In the genomic region with DNA sequence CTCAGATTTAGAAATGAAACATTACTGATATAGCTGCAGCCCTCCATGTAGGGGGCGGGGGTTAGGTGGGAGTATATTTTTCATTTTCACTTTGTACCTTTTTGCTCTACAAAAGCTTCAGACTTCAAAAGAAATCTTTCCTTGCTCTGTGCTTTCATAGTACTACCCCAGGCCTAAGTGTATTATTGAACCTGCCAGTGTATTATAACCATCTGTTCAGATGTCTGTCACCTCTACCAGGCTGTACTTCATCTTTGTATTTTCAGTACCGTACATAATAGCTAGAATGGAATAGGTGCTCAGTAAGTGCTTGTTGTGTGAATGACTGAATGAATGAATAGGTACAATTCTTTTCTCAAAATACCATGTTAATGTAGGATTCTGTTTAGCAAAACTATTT, we compare ENCODE assay signal across 14 cellular contexts.
"Had no signal": no experiment of that assay in that cellular context is flagged by ENCODE, and none has a peak within 500 bp of the region (broad histone marks: within the 10 kb centered on the region; RNA-seq: fewer than 3 reads in every experiment).

No MANE protein-coding gene starts in this region.

- H3K9me3 ChIP-seq: gastroesophageal sphincter, pancreas, testis had no signal

- H3K27me3 Mint-ChIP-seq: activated CD4-positive, alpha-beta memory T cell treated with anti-CD3 and anti-CD28 coated beads, Interleukin-2, amount 10 ng/mL, durations not matched to agents 7 days and 5 days; stimulated activated naive CD8-positive, alpha-beta T cell treated with anti-CD3 and anti-CD28 coated beads, Interleukin-15, Interleukin-2, amounts not matched to agents 100 ng/mL and 50 ng/mL, for 24 hours had no signal

- H3K27ac Mint-ChIP-seq: activated CD4-positive, alpha-beta memory T cell treated with anti-CD3 and anti-CD28 coated beads, Interleukin-2, amount 10 ng/mL, durations not matched to agents 7 days and 5 days; activated T-helper 1 cell treated with anti-CD3 and anti-CD28 coated beads, Interleukin-12 subunit alpha, Interleukin-12 subunit beta, Interleukin-2, Interleukin-4 antibody, amounts not matched to agents 30 ng/mL and 10 ng/mL and 1 ng/mL, durations not matched to agents 14 hours and 24 hours and 36 hours; neural progenitor cell; stimulated activated naive CD8-positive, alpha-beta T cell treated with anti-CD3 and anti-CD28 coated beads, Interleukin-15, Interleukin-2, amounts not matched to agents 100 ng/mL and 50 ng/mL, for 24 hours had no signal

- H3K9ac ChIP-seq: neural progenitor cell had no signal

- H3K9me3 Mint-ChIP-seq: activated CD4-positive, alpha-beta memory T cell treated with anti-CD3 and anti-CD28 coated beads, Interleukin-2, amount 10 ng/mL, durations not matched to agents 7 days and 5 days; activated T-helper 1 cell treated with anti-CD3 and anti-CD28 coated beads, Interleukin-12 subunit alpha, Interleukin-12 subunit beta, Interleukin-2, Interleukin-4 antibody, amounts not matched to agents 30 ng/mL and 10 ng/mL and 1 ng/mL, durations not matched to agents 14 hours and 24 hours and 36 hours; neural progenitor cell; stimulated activated naive CD8-positive, alpha-beta T cell treated with anti-CD3 and anti-CD28 coated beads, Interleukin-15, Interleukin-2, amounts not matched to agents 100 ng/mL and 50 ng/mL, for 24 hours had no signal

- H3K4me2 ChIP-seq: neural progenitor cell had no signal

- H3K36me3 ChIP-seq: neural progenitor cell, pancreas had no signal

- DNase-seq: activated CD4-positive, alpha-beta memory T cell treated with anti-CD3 and anti-CD28 coated beads, Interleukin-2, amount 10 ng/mL, durations not matched to agents 7 days and 5 days; activated CD4-positive, alpha-beta T cell treated with anti-CD3 and anti-CD28 coated beads for 1 hour; activated CD8-positive, alpha-beta memory T cell treated with anti-CD3 and anti-CD28 coated beads, Interleukin-2, amount 50 U/mL, for 4 hours; activated naive CD4-positive, alpha-beta T cell treated with Interleukin-2 at 50 U/mL for 16 hours; effector memory CD4-positive, alpha-beta T cell; pancreas; stimulated activated CD4-positive, alpha-beta T cell treated with anti-CD3 and anti-CD28 coated beads, Interleukin-12 subunit alpha, Interleukin-12 subunit beta, amount 100 ng/mL, for 4 hours; stimulated activated CD4-positive, alpha-beta T cell treated with anti-CD3 and anti-CD28 coated beads, Interleukin-4, amount 100 ng/mL, for 1 hour; stimulated activated CD8-positive, alpha-beta memory T cell treated with anti-CD3 and anti-CD28 coated beads, Interleukin-4, amount 100 ng/mL, for 48 hours; testis had no signal

- H2AFZ ChIP-seq: neural progenitor cell had no signal

- H3K4me3 Mint-ChIP-seq: activated CD4-positive, alpha-beta memory T cell treated with anti-CD3 and anti-CD28 coated beads, Interleukin-2, amount 10 ng/mL, durations not matched to agents 7 days and 5 days; activated T-helper 1 cell treated with anti-CD3 and anti-CD28 coated beads, Interleukin-12 subunit alpha, Interleukin-12 subunit beta, Interleukin-2, Interleukin-4 antibody, amounts not matched to agents 30 ng/mL and 10 ng/mL and 1 ng/mL, durations not matched to agents 14 hours and 24 hours and 36 hours; neural progenitor cell; stimulated activated naive CD8-positive, alpha-beta T cell treated with anti-CD3 and anti-CD28 coated beads, Interleukin-15, Interleukin-2, amounts not matched to agents 100 ng/mL and 50 ng/mL, for 24 hours had no signal

- H3K4me3 ChIP-seq: gastroesophageal sphincter, neural progenitor cell, pancreas, testis had no signal

- H3K4me1 ChIP-seq: neural progenitor cell, testis had no signal

- H3K27ac ChIP-seq: gastroesophageal sphincter, neural progenitor cell, pancreas, testis had no signal

- H3K27me3 ChIP-seq: gastroesophageal sphincter, neural progenitor cell, pancreas, testis had no signal

- ATAC-seq: gastroesophageal sphincter, pancreas had no signal
